Comparison of ENCODE assay signal across 9 cellular contexts in genomic region chrX:15686818-15687685, GRCh38. TPM values are rescaled to one million over a fixed set of nuclear protein-coding genes. Genes with fewer than 3 reads are reported as not detected.
DNase-seq lines count a peak whose midpoint lies in the region; ATAC-seq, FAIRE-seq and TF ChIP-seq lines count a peak whose summit lies in the region.
"Had no signal": no experiment of that assay in that cellular context is flagged by ENCODE, and none has a peak within 500 bp of the region (broad histone marks: within the 10 kb centered on the region; RNA-seq: fewer than 3 reads in every experiment).

No MANE protein-coding gene starts in this region.

- no peak overlapping the region for H3K4me3 ChIP-seq in fibroblast of villous mesenchyme (ENCODE audit: low read depth, low read length)
- H3K4me3 ChIP-seq in pancreas: no peak overlapping the region
- H3K4me3 ChIP-seq: SK-N-MC had no signal

- FAIRE-seq in pancreas (lab: Jason Lieb, UNC): peak; percentile 64

- 36 to 46% methylated on average over 6 of the region's 6 CpGs for WGBS in pancreas, 2 donors

- no peak overlapping the region for H3K27ac ChIP-seq in pancreas
- H3K27ac ChIP-seq: SK-N-MC had no signal

- peaks cover 11% of the 10 kb centered on the region for H3K36me3 Mint-ChIP-seq in activated T-helper 2 cell treated with anti-CD3 and anti-CD28 coated beads, Interferon-gamma antibody, Interleukin-2, Interleukin-4, amounts not matched to agents 10 μg/mL and 5 μg/mL and 100 μg/mL, durations not matched to agents 14 hours and 24 hours and 36 hours (ENCODE audit: low read depth)

- no peaks in the 10 kb centered on the region for H3K9me3 Mint-ChIP-seq in activated T-helper 2 cell treated with anti-CD3 and anti-CD28 coated beads, Interferon-gamma antibody, Interleukin-2, Interleukin-4, amounts not matched to agents 10 μg/mL and 5 μg/mL and 100 μg/mL, durations not matched to agents 14 hours and 24 hours and 36 hours

- no peak overlapping the region for H3K27ac Mint-ChIP-seq in activated T-helper 2 cell treated with anti-CD3 and anti-CD28 coated beads, Interferon-gamma antibody, Interleukin-2, Interleukin-4, amounts not matched to agents 10 μg/mL and 5 μg/mL and 100 μg/mL, durations not matched to agents 14 hours and 24 hours and 36 hours

- H3K27me3 Mint-ChIP-seq in activated T-helper 2 cell treated with anti-CD3 and anti-CD28 coated beads, Interferon-gamma antibody, Interleukin-2, Interleukin-4, amounts not matched to agents 10 μg/mL and 5 μg/mL and 100 μg/mL, durations not matched to agents 14 hours and 24 hours and 36 hours (ENCODE audit: low read depth): no peaks in the 10 kb centered on the region

- no peaks in the 10 kb centered on the region for H3K27me3 ChIP-seq in pancreas

- ATAC-seq in GM19455 (IDR thresholded peaks at IDR 0.05; ENCODE audit: unreplicated experiment) (peak; percentile 64), pancreas (peak; percentile 86 to 97 (median 93))

- H3K4me1 Mint-ChIP-seq in activated T-helper 2 cell treated with anti-CD3 and anti-CD28 coated beads, Interferon-gamma antibody, Interleukin-2, Interleukin-4, amounts not matched to agents 10 μg/mL and 5 μg/mL and 100 μg/mL, durations not matched to agents 14 hours and 24 hours and 36 hours (ENCODE audit: low read depth): peaks cover 4% of the 10 kb centered on the region

- no peaks in the 10 kb centered on the region for H3K36me3 ChIP-seq in pancreas

- TF ChIP-seq CTCF in fibroblast of villous mesenchyme (IDR thresholded peaks at IDR 0.05; ENCODE audit: insufficient read depth, low read depth, low read length): peak; percentile 74
- peak; percentile 68 to 82 (median 76) for TF ChIP-seq CTCF in pancreas (IDR thresholded peaks at IDR 0.05)

- DNase-seq in COLO668 (lab: John Stamatoyannopoulos, UW; ENCODE audit: unreplicated experiment) (peak; percentile 48), HuH-7.5 (ENCODE audit: low spot score) (peak; percentile 20), RPMI7951 (ENCODE audit: low read depth) (peak; percentile 51), fibroblast of villous mesenchyme (ENCODE audit: low read depth) (peak; percentile 67), pancreas (peak in 4 of 6 donors; percentile 10 to 66 (median 44)), NCI-H226 (no peak)
- DNase-seq in activated T-helper 2 cell treated with anti-CD3 and anti-CD28 coated beads, Interferon-gamma antibody, Interleukin-2, Interleukin-4, amounts not matched to agents 10 μg/mL and 5 μg/mL and 100 μg/mL, durations not matched to agents 14 hours and 24 hours and 36 hours (ENCODE audit: low spot score): peak; percentile 37

- no peaks in the 10 kb centered on the region for H3K4me1 ChIP-seq in pancreas

- no peaks in the 10 kb centered on the region for H3K9me3 ChIP-seq in pancreas

- intact Hi-C loops in activated T-helper 2 cell treated with anti-CD3 and anti-CD28 coated beads, Interferon-gamma antibody, Interleukin-2, Interleukin-4, amounts not matched to agents 10 μg/mL and 5 μg/mL and 100 μg/mL, durations not matched to agents 14 hours and 24 hours and 36 hours (cut with micrococcal nuclease): loop anchor here (1.0 to 10.0 kb wide), 3 partner anchors 63 to 288 kb away; no protein-coding TSS in a partner anchor
- intact Hi-C loops in pancreas (cut with DNase I): no loop called here

- H3K4me3 Mint-ChIP-seq in activated T-helper 2 cell treated with anti-CD3 and anti-CD28 coated beads, Interferon-gamma antibody, Interleukin-2, Interleukin-4, amounts not matched to agents 10 μg/mL and 5 μg/mL and 100 μg/mL, durations not matched to agents 14 hours and 24 hours and 36 hours (ENCODE audit: low read depth): no peak overlapping the region

RNA-seq across cellular contexts. Expression of gene CLTRN, which starts 22.4 kb away (rescaled TPM):
- total RNA-seq in RPMI7951 (2014; rRNA removed; shearing (Covaris generic)): 0.12 and 0.20 TPM in 2 replicates
- 0.23 and 0.25 TPM in 2 replicates for total RNA-seq in activated T-helper 2 cell treated with anti-CD3 and anti-CD28 coated beads, Interferon-gamma antibody, Interleukin-2, Interleukin-4, amounts not matched to agents 10 μg/mL and 5 μg/mL and 100 μg/mL, durations not matched to agents 14 hours and 24 hours and 36 hours
- under 0.01 TPM in 1 of 2 replicates, not detected in the other for total RNA-seq in fibroblast of villous mesenchyme
- total RNA-seq in pancreas: 1 to 10 TPM in 3 of 6 donors, under 1 TPM in 3; 0.79 to 3.6 (median 1.5) TPM
- polyA plus RNA-seq in pancreas: 10 to 100 TPM in 1 of 2 donors, 1 to 10 TPM in 1; 3.3 to 14.6 TPM

RNA-seq across cellular contexts. Expression of gene CA5B, which starts 51.0 kb away (rescaled TPM):
- 29.6 and 35.7 TPM in 2 replicates for total RNA-seq in RPMI7951 (2014; rRNA removed; shearing (Covaris generic))
- total RNA-seq in activated T-helper 2 cell treated with anti-CD3 and anti-CD28 coated beads, Interferon-gamma antibody, Interleukin-2, Interleukin-4, amounts not matched to agents 10 μg/mL and 5 μg/mL and 100 μg/mL, durations not matched to agents 14 hours and 24 hours and 36 hours: 5.2 and 8.0 TPM in 2 replicates
- total RNA-seq in fibroblast of villous mesenchyme: 9.0 and 15.5 TPM in 2 replicates
- total RNA-seq in pancreas: 1 to 10 TPM; 3.7 to 7.9 (median 5.2) TPM
- polyA plus RNA-seq in pancreas: 1 to 10 TPM; 1.9 to 2.6 TPM
